Comparison of ENCODE assay signal across 15 cellular contexts in genomic region chr11:130102457-130103249, GRCh38. TPM values are rescaled to one million over a fixed set of nuclear protein-coding genes. Genes with fewer than 3 reads are reported as not detected.
A peak's percentile ranks its signal among the peaks of the same experiment; 100 is the strongest.
DNase-seq lines count a peak whose midpoint lies in the region; TF ChIP-seq lines count a peak whose summit lies in the region.
"Had no signal": no experiment of that assay in that cellular context is flagged by ENCODE, and none has a peak within 500 bp of the region (broad histone marks: within the 10 kb centered on the region; RNA-seq: fewer than 3 reads in every experiment).

No MANE protein-coding gene starts in this region.

- H3K4me3 ChIP-seq in epithelial cell of esophagus (ENCODE audit: low read length) (no peak overlapping the region), osteoblast (ENCODE audit: insufficient read depth, low read length) (no peak overlapping the region), thyroid gland (replicated peaks in 1 of 3) (no peak overlapping the region)
- H3K4me3 ChIP-seq: BLaER1 had no signal

- H3K4me3 Mint-ChIP-seq in activated T-cell treated with anti-CD3 and anti-CD28 coated beads, Interleukin-2, amount 50 U/mL, for 24 hours, result no peak overlapping the region
- H3K4me3 Mint-ChIP-seq: effector memory CD8-positive, alpha-beta T cell had no signal

- no peak overlapping the region for H2AFZ ChIP-seq in osteoblast (ENCODE audit: low read length)
- H2AFZ ChIP-seq: parathyroid adenoma had no signal

- DNase-seq in DMS114 treated with DMSO at 0.1 percent for 48 hours (lab: John Stamatoyannopoulos, UW; ENCODE audit: unreplicated experiment), result peak; percentile 60
- peak; percentile 53 for DNase-seq in NCI-H69 (lab: John Stamatoyannopoulos, UW)
- peak; percentile 49 for DNase-seq in epithelial cell of esophagus (ENCODE audit: low read depth)
- DNase-seq in osteoblast (ENCODE audit: insufficient read length, low spot score, missing footprints), result no peak
- no peak for DNase-seq in iPS-NIHi7 (ENCODE audit: extremely low spot score)
- DNase-seq in stimulated activated CD8-positive, alpha-beta memory T cell treated with anti-CD3 and anti-CD28 coated beads, Interleukin-4, amount 100 ng/mL, for 48 hours, result no peak
- no peak for DNase-seq in thyroid gland
- DNase-seq in activated T-cell treated with anti-CD3 and anti-CD28 coated beads, Interleukin-2, amount 50 U/mL, for 24 hours, result no peak
- DNase-seq: activated T-cell treated with anti-CD3 and anti-CD28 coated beads, Interleukin-2, amount 50 U/mL, for 1 hour; anterior cingulate cortex; effector memory CD8-positive, alpha-beta T cell; NCI-H1694; stimulated activated CD4-positive, alpha-beta T cell treated with anti-CD3 and anti-CD28 coated beads, Interleukin-1b, Interleukin-23, amount 100 ng/mL, for 48 hours had no signal

- peaks cover 29% of the 10 kb centered on the region for H3K4me1 ChIP-seq in osteoblast (ENCODE audit: insufficient read depth, low read length)
- peaks cover 48 to 57% of the 10 kb centered on the region in 2 donors for H3K4me1 ChIP-seq in thyroid gland
- H3K4me1 ChIP-seq: BLaER1 had no signal

- H3K79me2 ChIP-seq in osteoblast (ENCODE audit: insufficient read depth, low read length), result peaks cover 61% of the 10 kb centered on the region

- TF ChIP-seq POLR2A in thyroid gland (IDR thresholded peaks at IDR 0.05), result no peak

- peak overlapping the region; percentile 59 for H3K4me2 ChIP-seq in osteoblast (ENCODE audit: insufficient read depth, low read length)
- H3K4me2 ChIP-seq: BLaER1 had no signal

- H3K4me1 Mint-ChIP-seq in activated T-cell treated with anti-CD3 and anti-CD28 coated beads, Interleukin-2, amount 50 U/mL, for 24 hours (ENCODE audit: low read depth), result peaks cover 3% of the 10 kb centered on the region

- H3K27ac Mint-ChIP-seq in activated T-cell treated with anti-CD3 and anti-CD28 coated beads, Interleukin-2, amount 50 U/mL, for 24 hours, result no peak overlapping the region
- H3K27ac Mint-ChIP-seq: effector memory CD8-positive, alpha-beta T cell had no signal

- TF ChIP-seq CTCF in epithelial cell of esophagus (IDR thresholded peaks at IDR 0.05; ENCODE audit: insufficient read depth, low read depth, low read length, missing control alignments) (no peak), osteoblast (IDR thresholded peaks at IDR 0.05; ENCODE audit: extremely low read depth, low read depth, low read length) (no peak), thyroid gland (IDR thresholded peaks at IDR 0.05) (no peak)

- H4K20me1 ChIP-seq in osteoblast (ENCODE audit: insufficient read depth, low read length), result peaks cover 89% of the 10 kb centered on the region

- H3K9me3 Mint-ChIP-seq in activated T-cell treated with anti-CD3 and anti-CD28 coated beads, Interleukin-2, amount 50 U/mL, for 24 hours, result no peaks in the 10 kb centered on the region
- H3K9me3 Mint-ChIP-seq: effector memory CD8-positive, alpha-beta T cell had no signal

- H3K9me3 ChIP-seq in osteoblast (ENCODE audit: low read depth, low read length) (no peaks in the 10 kb centered on the region), thyroid gland (no peaks in the 10 kb centered on the region)

- H3K36me3 ChIP-seq in osteoblast (ENCODE audit: insufficient read depth, low read length) (no peaks in the 10 kb centered on the region), thyroid gland (no peaks in the 10 kb centered on the region)

- peaks cover 4% of the 10 kb centered on the region for H3K36me3 Mint-ChIP-seq in activated T-cell treated with anti-CD3 and anti-CD28 coated beads, Interleukin-2, amount 50 U/mL, for 24 hours (ENCODE audit: low read depth)

- H3K27ac ChIP-seq in osteoblast (ENCODE audit: low read depth, low read length) (no peak overlapping the region), thyroid gland (peak overlapping the region in 1 of 3 donors; percentile 13)
- H3K27ac ChIP-seq: BLaER1, parathyroid adenoma had no signal

- WGBS in thyroid gland, 2 donors, result 80 to 84% methylated on average over 2 of the region's 2 CpGs

- H3K27me3 ChIP-seq in osteoblast (ENCODE audit: insufficient read depth, low read length), result peaks cover 15% of the 10 kb centered on the region
- no peaks in the 10 kb centered on the region for H3K27me3 ChIP-seq in thyroid gland
- H3K27me3 ChIP-seq: BLaER1 had no signal

- intact Hi-C loops in thyroid gland (cut with DNase I), result no loop called here

- H3K27me3 Mint-ChIP-seq in activated T-cell treated with anti-CD3 and anti-CD28 coated beads, Interleukin-2, amount 50 U/mL, for 24 hours, result no peaks in the 10 kb centered on the region
- H3K27me3 Mint-ChIP-seq: effector memory CD8-positive, alpha-beta T cell had no signal

RNA-seq across cellular contexts. Expression of gene APLP2, which starts 33.0 kb away (rescaled TPM):
- total RNA-seq in osteoblast, result 326 and 331 TPM in 2 replicates
- total RNA-seq in thyroid gland, result 1,000 to 10,000 TPM in 1 of 4 donors, 100 to 1,000 TPM in 3; 782 to 1,078 (median 902) TPM

RNA-seq across cellular contexts. Expression of gene ST14, which starts 56.9 kb away (rescaled TPM):
- total RNA-seq in osteoblast (under 0.01 TPM in 1 of 2 replicates, not detected in the other), thyroid gland (100 to 1,000 TPM in 2 of 4 donors, 10 to 100 TPM in 2; 53.3 to 102 (median 90.7) TPM)

Comparison
In these comparisons a context has a peak if more than half of its experiments do, and no peak if none do; other contexts are left out.
1. DNase-seq: peak in DMS114 treated with DMSO at 0.1 percent for 48 hours (single experiment), NCI-H69 (single experiment) and epithelial cell of esophagus (single experiment); none in osteoblast (single experiment), iPS-NIHi7 (single experiment), stimulated activated CD8-positive, alpha-beta memory T cell treated with anti-CD3 and anti-CD28 coated beads, Interleukin-4, amount 100 ng/mL, for 48 hours (single experiment), thyroid gland (0 of 2) and activated T-cell treated with anti-CD3 and anti-CD28 coated beads, Interleukin-2, amount 50 U/mL, for 24 hours (single experiment).
2. RNA of gene ST14, which starts 56.9 kb away (total RNA-seq): 53.3 to 102 TPM in thyroid gland; under 0.01 TPM in osteoblast; every median in the first group is over 10 times any median in the second.